Comparison of ENCODE assay signal across 8 cellular contexts in the genomic region with DNA sequence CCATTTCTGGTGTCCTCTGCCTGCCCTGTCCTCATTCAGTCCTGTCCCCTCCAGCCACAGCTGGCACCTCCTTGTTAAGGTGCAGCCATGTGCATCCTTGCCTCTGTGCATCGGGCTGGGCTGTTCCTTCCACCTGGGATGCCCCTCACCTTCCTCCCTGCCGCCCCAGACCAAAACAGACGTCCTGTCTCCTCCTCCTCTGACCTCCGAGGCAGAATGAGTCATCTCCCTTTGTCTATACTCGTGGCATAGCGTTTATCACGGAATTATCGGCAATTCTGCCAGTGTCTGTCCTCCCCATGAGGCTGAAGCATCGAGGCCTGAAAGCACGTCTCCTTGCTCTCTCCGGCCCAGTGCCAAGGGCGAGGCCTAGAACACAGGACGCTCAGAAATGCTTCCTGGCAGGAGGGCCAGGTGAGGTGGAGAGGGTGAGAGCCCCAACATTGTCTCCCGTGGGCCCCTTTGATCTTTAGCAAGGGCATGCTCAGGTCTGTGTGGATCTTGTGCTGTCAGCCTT. TPM values are rescaled to one million over a fixed set of nuclear protein-coding genes. Genes with fewer than 3 reads are reported as not detected.
A peak's percentile ranks its signal among the peaks of the same experiment; 100 is the strongest.
DNase-seq lines count a peak whose midpoint lies in the region; ATAC-seq and TF ChIP-seq lines count a peak whose summit lies in the region.

No MANE protein-coding gene starts in this region.

- no peak overlapping the region for H3K4me3 ChIP-seq in SK-N-SH (ENCODE audit: low read depth in 2 of 2, low read length in 1 of 2)
- no peak overlapping the region for H3K4me3 ChIP-seq in fibroblast of pulmonary artery (replicated peaks; ENCODE audit: low read depth, low read length)
- no peak overlapping the region for H3K4me3 ChIP-seq in sigmoid colon

- H3K9me3 ChIP-seq in SK-N-SH, result no peaks in the 10 kb centered on the region
- H3K9me3 ChIP-seq in sigmoid colon, result no peaks in the 10 kb centered on the region

- no peak for ATAC-seq in HG03442 (IDR thresholded peaks at IDR 0.05; ENCODE audit: unreplicated experiment)

- H3K4me2 ChIP-seq in SK-N-SH, result peak overlapping the region; percentile 39; the same call in 1 of the 2 replicates

- peak overlapping the region; percentile 76 to 90 for H3K27ac ChIP-seq in SK-N-SH (ENCODE audit: low read depth in 2 of 2, low read length in 1 of 2)
- H3K27ac ChIP-seq in sigmoid colon, result peak overlapping the region; percentile 80 to 99 (median 97)

- no peak for TF ChIP-seq RAD21 in SK-N-SH (IDR thresholded peaks at IDR 0.05; ENCODE audit: low read length)

- no peak for TF ChIP-seq CTCF in SK-N-SH (IDR thresholded peaks at IDR 0.05)
- TF ChIP-seq CTCF in fibroblast of pulmonary artery (IDR thresholded peaks at IDR 0.05; ENCODE audit: low read length, missing control alignments), result no peak
- TF ChIP-seq CTCF in sigmoid colon (IDR thresholded peaks at IDR 0.05), result no peak
- TF ChIP-seq CTCF in GM13976 (IDR thresholded peaks at IDR 0.05; ENCODE audit: borderline replicate concordance, control extremely low read depth, extremely low read depth, insufficient read depth, missing control alignments), result no peak

- CTCF ChIA-PET in SK-N-SH (lab: Yijun Ruan, JAX), result interaction anchor here (1.1 kb wide), 1 partner anchor 95 kb away, joined by 4 read pairs; no protein-coding TSS in a partner anchor

- POLR2A ChIA-PET in SK-N-SH (lab: Yijun Ruan, JAX), result interaction anchor here (1.0 kb wide), 1 partner anchor 9 kb away, joined by 4 read pairs; no protein-coding TSS in a partner anchor

- H3K27me3 ChIP-seq in SK-N-SH (ENCODE audit: insufficient read depth) (no peaks in the 10 kb centered on the region), sigmoid colon (no peaks in the 10 kb centered on the region)

- peaks cover 35% of the 10 kb centered on the region for H4K20me1 ChIP-seq in SK-N-SH (ENCODE audit: insufficient read depth)

- 7% methylated on average over 13 of the region's 14 CpGs for WGBS in SK-N-SH (ENCODE audit: low lambda C conversion rate)
- WGBS in sigmoid colon, 2 donors, result 6 to 30% methylated on average over 14 of the region's 14 CpGs

- H3K4me1 ChIP-seq in SK-N-SH (ENCODE audit: control insufficient read depth in 1 of 2, insufficient read depth in 2 of 2, low read depth in 1 of 2, low read length in 1 of 2) (peaks cover 33 to 44% of the 10 kb centered on the region in 2 experiments), sigmoid colon (peaks cover 0 to 53% (median 50%) of the 10 kb centered on the region in 4 donors)

- no peaks in the 10 kb centered on the region for H3K9me2 ChIP-seq in SK-N-SH

- H3K36me3 ChIP-seq in SK-N-SH (replicated peaks in 1 of 2; ENCODE audit: control insufficient read depth in 1 of 2, insufficient read depth in 2 of 2, low read length in 1 of 2), result no peaks in the 10 kb centered on the region
- no peaks in the 10 kb centered on the region for H3K36me3 ChIP-seq in sigmoid colon

- TF ChIP-seq POLR2A in sigmoid colon (IDR thresholded peaks at IDR 0.05), result no peak

- in situ Hi-C loops in GM13976 (cut with MboI; ENCODE audit: low sequenced_read_pairs, unreplicated experiment), result loop anchor here (10.0 kb wide), 1 partner anchor 349 kb away; a partner anchor contains a TSS

- peaks cover 93% of the 10 kb centered on the region for H3K79me2 ChIP-seq in SK-N-SH (ENCODE audit: insufficient read depth)

- DNase-seq in NCI-H2029 (lab: John Stamatoyannopoulos, UW), result peak; percentile 24
- no peak for DNase-seq in NCI-H2029 treated with DMSO at 0.1 percent for 48 hours (lab: John Stamatoyannopoulos, UW)
- DNase-seq in SK-N-SH, result peak; percentile 65
- DNase-seq in fibroblast of pulmonary artery (ENCODE audit: low read depth), result peak; percentile 70
- DNase-seq in sigmoid colon, result no peak
- no peak for DNase-seq in GM13976 (ENCODE audit: low spot score)
- DNase-seq in posterior vena cava (ENCODE audit: low spot score), result no peak

- peak overlapping the region; percentile 40; the same call in 1 of the 2 replicates for H3K9ac ChIP-seq in SK-N-SH

- TF ChIP-seq EP300 in SK-N-SH (IDR thresholded peaks at IDR 0.05; ENCODE audit: borderline replicate concordance in 1 of 2, low read depth in 1 of 2, low read length in 1 of 2), result no peak
- TF ChIP-seq EP300 in sigmoid colon (IDR thresholded peaks at IDR 0.05), result no peak

- intact Hi-C loops in sigmoid colon (cut with DNase I) (loop anchor here (10.0 kb wide), 1 partner anchor 499 kb away; a partner anchor contains a TSS), posterior vena cava (cut with DNase I) (loop anchor here (5.0 to 10.0 kb wide), 4 partner anchors 101 to 349 kb away; a partner anchor contains a TSS)

- peaks cover 14% of the 10 kb centered on the region for H3F3A ChIP-seq in SK-N-SH (replicated peaks; ENCODE audit: insufficient read depth)

- H2AFZ ChIP-seq in SK-N-SH (ENCODE audit: low read depth), result no peak overlapping the region

TF ChIP-seq in SK-N-SH, 30 proteins besides CTCF, POLR2A, EP300 and RAD21 (continues in another document):
- no peak for TF ChIP-seq RXRA (IDR thresholded peaks at IDR 0.05; ENCODE audit: borderline replicate concordance, low read depth)
- no peak; the same call in 1 of the 2 replicates for TF ChIP-seq JUND (IDR thresholded peaks at IDR 0.05)
- peak; percentile 78; the same call in 1 of the 2 replicates for TF ChIP-seq MXI1 (IDR thresholded peaks at IDR 0.05; ENCODE audit: low read depth, low read length)
- TF ChIP-seq GATA2 (CRISPR knock-in tag; IDR thresholded peaks at IDR 0.05), result peak; percentile 70
- TF ChIP-seq RFX5 (IDR thresholded peaks at IDR 0.05; ENCODE audit: low read length), result no peak
- TF ChIP-seq, protein P1, sequence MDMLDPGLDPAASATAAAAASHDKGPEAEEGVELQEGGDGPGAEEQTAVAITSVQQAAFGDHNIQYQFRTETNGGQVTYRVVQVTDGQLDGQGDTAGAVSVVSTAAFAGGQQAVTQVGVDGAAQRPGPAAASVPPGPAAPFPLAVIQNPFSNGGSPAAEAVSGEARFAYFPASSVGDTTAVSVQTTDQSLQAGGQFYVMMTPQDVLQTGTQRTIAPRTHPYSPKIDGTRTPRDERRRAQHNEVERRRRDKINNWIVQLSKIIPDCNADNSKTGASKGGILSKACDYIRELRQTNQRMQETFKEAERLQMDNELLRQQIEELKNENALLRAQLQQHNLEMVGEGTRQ (IDR thresholded peaks at IDR 0.05; ENCODE audit: borderline replicate concordance, low read depth, low read length), result no peak
- no peak for TF ChIP-seq FOXM1 (IDR thresholded peaks at IDR 0.05; ENCODE audit: low read depth)
- no peak for TF ChIP-seq TAF1 (IDR thresholded peaks at IDR 0.05; ENCODE audit: borderline replicate concordance, low read depth, low read length)
- TF ChIP-seq, protein P2, sequence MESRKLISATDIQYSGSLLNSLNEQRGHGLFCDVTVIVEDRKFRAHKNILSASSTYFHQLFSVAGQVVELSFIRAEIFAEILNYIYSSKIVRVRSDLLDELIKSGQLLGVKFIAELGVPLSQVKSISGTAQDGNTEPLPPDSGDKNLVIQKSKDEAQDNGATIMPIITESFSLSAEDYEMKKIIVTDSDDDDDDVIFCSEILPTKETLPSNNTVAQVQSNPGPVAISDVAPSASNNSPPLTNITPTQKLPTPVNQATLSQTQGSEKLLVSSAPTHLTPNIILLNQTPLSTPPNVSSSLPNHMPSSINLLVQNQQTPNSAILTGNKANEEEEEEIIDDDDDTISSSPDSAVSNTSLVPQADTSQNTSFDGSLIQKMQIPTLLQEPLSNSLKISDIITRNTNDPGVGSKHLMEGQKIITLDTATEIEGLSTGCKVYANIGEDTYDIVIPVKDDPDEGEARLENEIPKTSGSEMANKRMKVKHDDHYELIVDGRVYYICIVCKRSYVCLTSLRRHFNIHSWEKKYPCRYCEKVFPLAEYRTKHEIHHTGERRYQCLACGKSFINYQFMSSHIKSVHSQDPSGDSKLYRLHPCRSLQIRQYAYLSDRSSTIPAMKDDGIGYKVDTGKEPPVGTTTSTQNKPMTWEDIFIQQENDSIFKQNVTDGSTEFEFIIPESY (IDR thresholded peaks at IDR 0.05; ENCODE audit: borderline replicate concordance, low read depth), result no peak
- TF ChIP-seq, protein P3, sequence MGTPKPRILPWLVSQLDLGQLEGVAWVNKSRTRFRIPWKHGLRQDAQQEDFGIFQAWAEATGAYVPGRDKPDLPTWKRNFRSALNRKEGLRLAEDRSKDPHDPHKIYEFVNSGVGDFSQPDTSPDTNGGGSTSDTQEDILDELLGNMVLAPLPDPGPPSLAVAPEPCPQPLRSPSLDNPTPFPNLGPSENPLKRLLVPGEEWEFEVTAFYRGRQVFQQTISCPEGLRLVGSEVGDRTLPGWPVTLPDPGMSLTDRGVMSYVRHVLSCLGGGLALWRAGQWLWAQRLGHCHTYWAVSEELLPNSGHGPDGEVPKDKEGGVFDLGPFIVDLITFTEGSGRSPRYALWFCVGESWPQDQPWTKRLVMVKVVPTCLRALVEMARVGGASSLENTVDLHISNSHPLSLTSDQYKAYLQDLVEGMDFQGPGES (IDR thresholded peaks at IDR 0.05; ENCODE audit: low read depth, low read length), result no peak
- no peak for TF ChIP-seq RCOR1 (IDR thresholded peaks at IDR 0.05; ENCODE audit: low read length)
- TF ChIP-seq POLR2AphosphoS5 (IDR thresholded peaks at IDR 0.05; ENCODE audit: low read depth, low read length), result no peak
- no peak; the same call in 1 of the 2 replicates for TF ChIP-seq FOXJ3 (CRISPR knock-in tag; IDR thresholded peaks at IDR 0.05)
- TF ChIP-seq FOSL2 (IDR thresholded peaks at IDR 0.05; ENCODE audit: borderline replicate concordance, low read depth), result peak; percentile 72; the same call in 1 of the 2 replicates
- peak; percentile 24; the same call in 1 of the 2 replicates for TF ChIP-seq NFIC (IDR thresholded peaks at IDR 0.05; ENCODE audit: borderline replicate concordance)
- peak; percentile 6 for TF ChIP-seq CHD2 (IDR thresholded peaks at IDR 0.05; ENCODE audit: low read length, partially characterized antibody)
- TF ChIP-seq MEF2A (IDR thresholded peaks at IDR 0.05; ENCODE audit: borderline replicate concordance, low read depth), result no peak
- TF ChIP-seq, protein P4, sequence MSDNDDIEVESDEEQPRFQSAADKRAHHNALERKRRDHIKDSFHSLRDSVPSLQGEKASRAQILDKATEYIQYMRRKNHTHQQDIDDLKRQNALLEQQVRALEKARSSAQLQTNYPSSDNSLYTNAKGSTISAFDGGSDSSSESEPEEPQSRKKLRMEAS (IDR thresholded peaks at IDR 0.05; ENCODE audit: low read depth), result peak; percentile 95

RNA-seq across cellular contexts. Expression of a gene that starts 4.6 kb away (rescaled TPM):
- polyA plus RNA-seq in SK-N-SH (2012; rRNA removed), result 2.6 and 4.7 TPM in 2 replicates
- 3.4 and 3.9 TPM in 2 replicates for polyA plus RNA-seq in SK-N-SH (2012; cell fraction: cytosol; rRNA removed)
- 16.7 and 20.0 TPM in 2 replicates for polyA plus RNA-seq in SK-N-SH (2012; cell fraction: nucleus; rRNA removed)
- total RNA-seq in sigmoid colon, result 10 to 100 TPM in 2 of 4 donors, 1 to 10 TPM in 2; 7.4 to 31.9 (median 12.5) TPM
- 10 to 100 TPM in 1 of 3 donors, 1 to 10 TPM in 2; 1.8 to 14.2 (median 2.5) TPM for polyA plus RNA-seq in sigmoid colon
- 10 to 100 TPM; 25.6 to 36.5 TPM for total RNA-seq in posterior vena cava

Comparison
In these comparisons a context has a peak if more than half of its experiments do, and no peak if none do; other contexts are left out.
1. DNase-seq: peak in NCI-H2029 (single experiment), SK-N-SH (single experiment) and fibroblast of pulmonary artery (single experiment); none in NCI-H2029 treated with DMSO at 0.1 percent for 48 hours (single experiment), sigmoid colon (single experiment), GM13976 (single experiment) and posterior vena cava (single experiment).